8 cellular contexts compared by ENCODE assay signal in the genomic region with DNA sequence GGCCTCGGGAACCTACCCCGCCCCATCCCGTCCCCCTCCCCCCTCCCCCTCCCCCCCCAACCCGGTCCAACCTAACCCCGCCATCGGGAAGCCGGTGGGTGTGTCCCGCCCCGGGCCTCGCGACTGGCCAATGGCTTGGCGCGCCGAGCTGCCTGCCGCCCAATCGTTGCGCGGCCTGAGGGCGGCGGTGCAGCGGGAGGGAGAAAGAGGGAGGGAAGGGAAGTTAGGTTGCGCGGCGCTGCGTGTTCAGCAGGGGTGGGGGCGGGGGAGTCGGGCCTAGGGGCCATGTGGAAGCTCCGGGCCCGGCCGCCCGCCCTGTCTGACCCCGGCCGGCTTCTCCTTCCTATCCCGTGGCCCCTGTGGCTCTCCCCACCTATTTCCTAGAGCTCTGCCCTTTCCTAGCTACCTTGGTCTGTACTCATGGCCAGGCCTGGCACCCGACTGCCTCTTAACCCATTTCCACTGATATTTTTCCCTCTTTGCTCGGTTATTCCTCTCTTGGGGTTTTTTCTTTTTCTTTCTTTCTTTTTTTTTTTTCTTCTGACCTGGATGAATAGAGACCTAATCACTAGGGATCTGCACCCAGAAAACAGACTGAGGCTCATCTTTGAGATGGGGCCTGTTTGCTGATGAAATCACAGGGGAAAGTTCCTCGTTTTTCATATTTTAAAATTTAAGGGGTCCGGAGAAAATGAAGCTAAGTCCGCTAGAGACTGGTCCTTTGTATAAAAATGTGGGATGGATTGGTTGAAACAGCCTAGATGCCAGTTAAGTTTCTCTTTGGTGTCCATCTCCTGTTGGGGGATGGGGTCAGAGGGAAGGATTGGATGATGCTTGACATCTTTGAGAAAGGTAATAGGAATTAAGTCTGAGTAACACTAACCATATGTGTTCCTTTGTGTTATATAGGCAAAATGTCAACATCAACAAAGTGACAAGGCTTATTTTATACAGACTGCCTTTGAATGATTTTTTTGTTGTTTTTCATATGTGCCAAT. TPM values are rescaled to one million over a fixed set of nuclear protein-coding genes. Genes with fewer than 3 reads are reported as not detected.
A peak's percentile ranks its signal among the peaks of the same experiment; 100 is the strongest.
DNase-seq lines count a peak whose midpoint lies in the region; ATAC-seq and TF ChIP-seq lines count a peak whose summit lies in the region.

No MANE protein-coding gene starts in this region.

- peaks cover 54% of the 10 kb centered on the region for H3K36me3 Mint-ChIP-seq in activated B cell treated with CpG ODN at 0.5 μM for 24 hours (ENCODE audit: low read depth)

- peak; percentile 93 for DNase-seq in A172 (ENCODE audit: low spot score)
- DNase-seq in NCI-H2227 (lab: John Stamatoyannopoulos, UW; ENCODE audit: unreplicated experiment): peak; percentile 99
- DNase-seq in activated B cell treated with CpG ODN at 0.5 μM for 24 hours: peak; percentile 84
- peak; percentile 18 to 97 (median 91) for DNase-seq in caudate nucleus (lab: John Stamatoyannopoulos, UW)
- DNase-seq in inferior parietal cortex (ENCODE audit: extremely low spot score): peak; percentile 95
- DNase-seq in smooth muscle cell of the brain vasculature (ENCODE audit: low read depth, low spot score): peak; percentile 83

- H3K4me3 Mint-ChIP-seq in activated B cell treated with CpG ODN at 0.5 μM for 24 hours: peak overlapping the region; percentile 99

- H3K27ac Mint-ChIP-seq in activated B cell treated with CpG ODN at 0.5 μM for 24 hours: peak overlapping the region; percentile 89

- H3K27ac ChIP-seq in caudate nucleus (ENCODE audit: low read depth, low read length): peak overlapping the region; percentile 84

- H3K27me3 Mint-ChIP-seq in activated B cell treated with CpG ODN at 0.5 μM for 24 hours: no peaks in the 10 kb centered on the region

- H3K9me3 Mint-ChIP-seq in activated B cell treated with CpG ODN at 0.5 μM for 24 hours: no peaks in the 10 kb centered on the region

- CTCF ChIA-PET in activated B cell treated with CpG ODN at 0.5 μM for 24 hours (lab: Charles Lee): interaction anchor here (0.7 to 1.2 kb wide), 2 partner anchors 13 kb away, joined by 4 to 7 read pairs; no protein-coding TSS in a partner anchor

- H3K4me1 Mint-ChIP-seq in activated B cell treated with CpG ODN at 0.5 μM for 24 hours: peaks cover 64% of the 10 kb centered on the region

- POLR2A ChIA-PET in activated B cell treated with CpG ODN at 0.5 μM for 24 hours (lab: Charles Lee): interaction anchor here (0.6 to 3.3 kb wide), 27 partner anchors 9 to 1456 kb away, joined by 3 to 84 read pairs (median 4); a partner anchor contains a TSS

- intact Hi-C loops in activated B cell treated with CpG ODN at 0.5 μM for 24 hours (cut with micrococcal nuclease): loop anchor here (1.0 to 5.0 kb wide), 2 partner anchors 9 to 1711 kb away; a partner anchor contains a TSS

- ATAC-seq in GM18867 (IDR thresholded peaks at IDR 0.05; ENCODE audit: unreplicated experiment): peak; percentile 49
- peak; percentile 43 for ATAC-seq in HG03108 (IDR thresholded peaks at IDR 0.05; ENCODE audit: unreplicated experiment)
- peak; percentile 55 for ATAC-seq in activated B cell treated with CpG ODN at 0.5 μM for 24 hours (ENCODE audit: low read depth)

- TF ChIP-seq CTCF in activated B cell treated with CpG ODN at 0.5 μM for 24 hours (IDR thresholded peaks at IDR 0.05): no peak

RNA-seq across cellular contexts. Expression of a gene that starts 1.1 kb away (rescaled TPM):
- total RNA-seq in A172 (2014; rRNA removed; shearing (Covaris generic)): 360 and 467 TPM in 2 replicates
- 361 and 365 TPM in 2 replicates for total RNA-seq in activated B cell treated with CpG ODN at 0.5 μM for 24 hours

RNA-seq across cellular contexts. Expression of a gene that starts 43.1 kb away (rescaled TPM):
- total RNA-seq in A172 (2014; rRNA removed; shearing (Covaris generic)): 3.3 and 5.5 TPM in 2 replicates
- 3.6 and 4.1 TPM in 2 replicates for total RNA-seq in activated B cell treated with CpG ODN at 0.5 μM for 24 hours

Comparison
In these comparisons a context has a peak if more than half of its experiments do, and no peak if none do; other contexts are left out.
1. Peak in every context shown above with its lines: DNase-seq, ATAC-seq and H3K27ac ChIP-seq.